Comparison of ENCODE assay signal across 8 cellular contexts in genomic region chr5:163459888-163460561, GRCh38. TPM values are rescaled to one million over a fixed set of nuclear protein-coding genes. Genes with fewer than 3 reads are reported as not detected.
DNase-seq lines count a peak whose midpoint lies in the region; ATAC-seq lines count a peak whose summit lies in the region.

A gene with protein sequence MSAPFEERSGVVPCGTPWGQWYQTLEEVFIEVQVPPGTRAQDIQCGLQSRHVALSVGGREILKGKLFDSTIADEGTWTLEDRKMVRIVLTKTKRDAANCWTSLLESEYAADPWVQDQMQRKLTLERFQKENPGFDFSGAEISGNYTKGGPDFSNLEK (minus strand): TSS chr5:163460102. CDS start chr5:163460050, 52 bp downstream.

- peak within 1 kb of the TSS; percentile 91 for H3K4me3 Mint-ChIP-seq in activated CD4-positive, alpha-beta T cell treated with anti-CD3 and anti-CD28 coated beads, Interleukin-2, amount 10 ng/mL, durations not matched to agents 7 days and 5 days

- CTCF ChIA-PET in activated CD4-positive, alpha-beta T cell treated with anti-CD3 and anti-CD28 coated beads, Interleukin-2, amount 10 ng/mL, durations not matched to agents 7 days and 5 days (lab: Charles Lee) = interaction anchor here (0.6 to 4.7 kb wide), 10 partner anchors 9 to 50 kb away, joined by 3 to 28 read pairs (median 3); partner anchors contain the start of genes CCNG1 and MAT2B

- peak within 1 kb of the TSS; percentile 99 for H3K27ac Mint-ChIP-seq in activated CD4-positive, alpha-beta T cell treated with anti-CD3 and anti-CD28 coated beads, Interleukin-2, amount 10 ng/mL, durations not matched to agents 7 days and 5 days

- H3K36me3 Mint-ChIP-seq in activated CD4-positive, alpha-beta T cell treated with anti-CD3 and anti-CD28 coated beads, Interleukin-2, amount 10 ng/mL, durations not matched to agents 7 days and 5 days (ENCODE audit: low read depth) = peaks cover 47% of the 10 kb centered on the region

- DNase-seq in C1 segment of cervical spinal cord (lab: John Stamatoyannopoulos, UW) (peak; percentile 80 to 100 (median 98)), NCI-H526 treated with DMSO at 0.1 percent for 48 hours (lab: John Stamatoyannopoulos, UW) (peak; percentile 91), cortex of kidney (lab: John Stamatoyannopoulos, UW) (peak; percentile 46), left kidney (ENCODE audit: low read depth, low spot score) (peak; percentile 99)
- peak; percentile 96 for DNase-seq in activated CD4-positive, alpha-beta T cell treated with anti-CD3 and anti-CD28 coated beads, Interleukin-2, amount 10 ng/mL, durations not matched to agents 7 days and 5 days
- DNase-seq in stimulated activated CD4-positive, alpha-beta T cell treated with anti-CD3 and anti-CD28 coated beads, Interleukin-2, amount 100 ng/mL, for 24 hours = peak; percentile 92 to 95

- ATAC-seq in GM19324 (IDR thresholded peaks at IDR 0.05; ENCODE audit: low FRiP score, unreplicated experiment) (peak; percentile 84), HG03469 (IDR thresholded peaks at IDR 0.05; ENCODE audit: unreplicated experiment) (peak; percentile 69)

- H3K9me3 Mint-ChIP-seq in activated CD4-positive, alpha-beta T cell treated with anti-CD3 and anti-CD28 coated beads, Interleukin-2, amount 10 ng/mL, durations not matched to agents 7 days and 5 days = no peaks in the 10 kb centered on the region

- H3K27me3 Mint-ChIP-seq in activated CD4-positive, alpha-beta T cell treated with anti-CD3 and anti-CD28 coated beads, Interleukin-2, amount 10 ng/mL, durations not matched to agents 7 days and 5 days = no peaks in the 10 kb centered on the region

- peaks cover 55% of the 10 kb centered on the region for H3K4me1 Mint-ChIP-seq in activated CD4-positive, alpha-beta T cell treated with anti-CD3 and anti-CD28 coated beads, Interleukin-2, amount 10 ng/mL, durations not matched to agents 7 days and 5 days

- POLR2A ChIA-PET in activated CD4-positive, alpha-beta T cell treated with anti-CD3 and anti-CD28 coated beads, Interleukin-2, amount 10 ng/mL, durations not matched to agents 7 days and 5 days (lab: Charles Lee) = interaction anchor here (0.5 to 2.2 kb wide), 4 partner anchors 18 to 45 kb away, joined by 3 to 23 read pairs (median 4); partner anchors contain the start of genes CCNG1 and MAT2B

RNA-seq across cellular contexts. Expression of the gene that starts here (rescaled TPM):
- total RNA-seq in activated CD4-positive, alpha-beta T cell treated with anti-CD3 and anti-CD28 coated beads, Interleukin-2, amount 10 ng/mL, durations not matched to agents 7 days and 5 days = 10 to 100 TPM; 29.9 to 33.1 TPM

Comparison
In these comparisons a context has a peak if more than half of its experiments do, and no peak if none do; other contexts are left out.
1. Peak in every context shown above with its lines: DNase-seq and ATAC-seq.
2. DNase-seq: peak in every context shown above with its lines; median percentile 99 in left kidney; 98 in C1 segment of cervical spinal cord; 96 in activated CD4-positive, alpha-beta T cell treated with anti-CD3 and anti-CD28 coated beads, Interleukin-2, amount 10 ng/mL, durations not matched to agents 7 days and 5 days; 94 in stimulated activated CD4-positive, alpha-beta T cell treated with anti-CD3 and anti-CD28 coated beads, Interleukin-2, amount 100 ng/mL, for 24 hours; 91 in NCI-H526 treated with DMSO at 0.1 percent for 48 hours; 46 in cortex of kidney.